In genomic region chr10:61391281-61391680, GRCh38 we compare ENCODE assay signal across 14 cellular contexts.
DNase-seq lines count a peak whose midpoint lies in the region; ATAC-seq and TF ChIP-seq lines count a peak whose summit lies in the region.
"Had no signal": no experiment of that assay in that cellular context is flagged by ENCODE, and none has a peak within 500 bp of the region (broad histone marks: within the 10 kb centered on the region; RNA-seq: fewer than 3 reads in every experiment).

No MANE protein-coding gene starts in this region.

- DNase-seq in anterior cingulate cortex (lab: John Stamatoyannopoulos, UW), result no peak
- DNase-seq in T-helper 9 cell, result no peak
- DNase-seq in vagina (ENCODE audit: extremely low spot score in 2 of 2), result no peak
- DNase-seq: dorsolateral prefrontal cortex, foreskin fibroblast, NCI-H1105 treated with DMSO at 0.1 percent for 48 hours, NCI-H526 had no signal

- H3K9me3 ChIP-seq in vagina, result no peaks in the 10 kb centered on the region
- H3K9me3 ChIP-seq: tibial nerve had no signal

- peak; percentile 24 for ATAC-seq in GM18508 (IDR thresholded peaks at IDR 0.05; ENCODE audit: insufficient read depth, unreplicated experiment)
- ATAC-seq in GM21360 (IDR thresholded peaks at IDR 0.05; ENCODE audit: unreplicated experiment), result peak; percentile 34
- ATAC-seq in HG02870 (IDR thresholded peaks at IDR 0.05; ENCODE audit: unreplicated experiment), result peak; percentile 31
- peak; percentile 31 for ATAC-seq in HG03469 (IDR thresholded peaks at IDR 0.05; ENCODE audit: unreplicated experiment)
- ATAC-seq in HG03039 (IDR thresholded peaks at IDR 0.05; ENCODE audit: unreplicated experiment), result no peak
- ATAC-seq: Right ventricle myocardium inferior had no signal

- TF ChIP-seq CTCF in vagina (IDR thresholded peaks at IDR 0.05), result no peak

- intact Hi-C loops in vagina (cut with DNase I), result no loop called here

- H3K4me3 ChIP-seq in vagina, result no peak overlapping the region
- H3K4me3 ChIP-seq: dorsolateral prefrontal cortex, tibial nerve had no signal

- H3K4me1 ChIP-seq in vagina, result no peaks in the 10 kb centered on the region
- H3K4me1 ChIP-seq: tibial nerve had no signal

- H3K27me3 ChIP-seq in vagina, result no peaks in the 10 kb centered on the region
- H3K27me3 ChIP-seq: tibial nerve had no signal

- no peak overlapping the region for H3K27ac ChIP-seq in vagina
- H3K27ac ChIP-seq: dorsolateral prefrontal cortex, tibial nerve had no signal

- H3K36me3 ChIP-seq in vagina, result no peaks in the 10 kb centered on the region
- H3K36me3 ChIP-seq: tibial nerve had no signal

- no peak for TF ChIP-seq POLR2A in vagina (IDR thresholded peaks at IDR 0.05)
